Comparison of ENCODE assay signal across 23 cellular contexts in the genomic region with DNA sequence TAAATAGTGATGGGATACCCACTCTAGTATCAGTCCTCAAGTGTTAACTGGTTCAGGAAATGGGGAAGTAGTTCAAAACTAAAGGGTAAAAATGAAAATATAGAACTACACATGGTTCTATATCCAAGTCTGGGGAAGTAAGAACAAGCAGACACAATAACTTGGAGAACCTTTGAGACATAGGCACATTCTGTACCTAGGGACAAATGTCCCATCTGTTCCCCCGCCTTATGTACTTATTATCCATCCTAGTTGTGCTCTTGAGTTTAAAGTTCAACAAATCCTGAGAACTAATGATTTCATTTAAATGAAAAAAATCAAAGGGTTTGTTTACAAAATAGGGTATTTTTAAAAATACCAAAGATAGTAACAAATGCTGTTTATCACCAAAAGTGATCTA. TPM values are rescaled to one million over a fixed set of nuclear protein-coding genes. Genes with fewer than 3 reads are reported as not detected.
DNase-seq lines count a peak whose midpoint lies in the region; ATAC-seq and TF ChIP-seq lines count a peak whose summit lies in the region.
"Had no signal": no experiment of that assay in that cellular context is flagged by ENCODE, and none has a peak within 500 bp of the region (broad histone marks: within the 10 kb centered on the region; RNA-seq: fewer than 3 reads in every experiment).

No MANE protein-coding gene starts in this region.

- peak overlapping the region; percentile 75 for H2AK5ac ChIP-seq in mesenchymal stem cell (ENCODE audit: low read length, severe bottlenecking)

- no peaks in the 10 kb centered on the region for H3K79me1 ChIP-seq in mesenchymal stem cell (replicated peaks; ENCODE audit: low read length, poor library complexity, severe bottlenecking)

- H3K4me2 ChIP-seq in mesenchymal stem cell (ENCODE audit: low read length, poor library complexity, severe bottlenecking), result no peak overlapping the region
- H3K4me2 ChIP-seq in osteoblast (ENCODE audit: insufficient read depth, low read length), result no peak overlapping the region
- H3K4me2 ChIP-seq: A549, GM23338, KMS-11 had no signal

- H3K4me1 ChIP-seq in ACC112 (ENCODE audit: control insufficient read depth, insufficient read depth, low read length, unreplicated experiment), result peaks cover 30% of the 10 kb centered on the region
- peaks cover 7% of the 10 kb centered on the region for H3K4me1 ChIP-seq in mesenchymal stem cell (ENCODE audit: control insufficient read depth, insufficient read depth, low read depth, low read length)
- H3K4me1 ChIP-seq in osteoblast (ENCODE audit: insufficient read depth, low read length), result peaks cover 71% of the 10 kb centered on the region
- H3K4me1 ChIP-seq: BE2C had no signal

- ATAC-seq in GM21360 (IDR thresholded peaks at IDR 0.05; ENCODE audit: unreplicated experiment) (no peak), HG03045 (IDR thresholded peaks at IDR 0.05; ENCODE audit: unreplicated experiment) (no peak)
- ATAC-seq in stimulated activated memory B cell treated with anti-CD40 and anti-IgM and Interleukin-4, amounts not matched to agents 10 μg/mL and 1 μg/mL and 100 μg/mL, for 72 hours, result no peak
- ATAC-seq: A549, GM23338 had no signal

- no peak overlapping the region for H3K9ac ChIP-seq in mesenchymal stem cell (ENCODE audit: low read length)
- H3K9ac ChIP-seq: KMS-11 had no signal

- no peak overlapping the region for H4K8ac ChIP-seq in mesenchymal stem cell (ENCODE audit: low read length)

- no peak overlapping the region for H4K91ac ChIP-seq in mesenchymal stem cell (ENCODE audit: low read length)

- no peaks in the 10 kb centered on the region for H3K4me1 Mint-ChIP-seq in stimulated activated memory B cell treated with anti-CD40 and anti-IgM and Interleukin-4, amounts not matched to agents 10 μg/mL and 1 μg/mL and 100 μg/mL, for 72 hours
- H3K4me1 Mint-ChIP-seq: CD8-positive, alpha-beta memory T cell; GM23338 had no signal

- H3K36me3 Mint-ChIP-seq in stimulated activated memory B cell treated with anti-CD40 and anti-IgM and Interleukin-4, amounts not matched to agents 10 μg/mL and 1 μg/mL and 100 μg/mL, for 72 hours, result peaks cover 27% of the 10 kb centered on the region

- no peaks in the 10 kb centered on the region for H4K20me1 ChIP-seq in osteoblast (ENCODE audit: insufficient read depth, low read length)

- H3K27me3 ChIP-seq in ACC112 (ENCODE audit: insufficient read depth, low read length) (no peaks in the 10 kb centered on the region), mesenchymal stem cell (ENCODE audit: control insufficient read depth in 1 of 2, insufficient read depth in 1 of 2, low read length in 2 of 2) (no peaks in the 10 kb centered on the region), osteoblast (ENCODE audit: insufficient read depth, low read length) (no peaks in the 10 kb centered on the region)
- H3K27me3 ChIP-seq: BE2C had no signal

- no CpG with 5 or more reads among the region's 1 CpG for WGBS in mesenchymal stem cell

- no peak overlapping the region for H2BK120ac ChIP-seq in mesenchymal stem cell (ENCODE audit: low read depth, low read length)

- no peak overlapping the region for H2BK5ac ChIP-seq in mesenchymal stem cell (ENCODE audit: low read depth, low read length, poor library complexity, severe bottlenecking)

- H3K23ac ChIP-seq in mesenchymal stem cell (ENCODE audit: low read length in 2 of 2), result no peak overlapping the region

- H3K4me3 ChIP-seq in ACC112 (ENCODE audit: low read depth, low read length) (no peak overlapping the region), mesenchymal stem cell (ENCODE audit: insufficient read depth in 1 of 2, low read depth in 1 of 2, low read length in 2 of 2) (no peak overlapping the region), osteoblast (ENCODE audit: insufficient read depth, low read length) (no peak overlapping the region)
- H3K4me3 ChIP-seq: A549, GM23338 had no signal

- H3K27ac Mint-ChIP-seq in stimulated activated memory B cell treated with anti-CD40 and anti-IgM and Interleukin-4, amounts not matched to agents 10 μg/mL and 1 μg/mL and 100 μg/mL, for 72 hours, result no peak overlapping the region
- H3K27ac Mint-ChIP-seq: CD4-positive, CD25-positive, alpha-beta regulatory T cell; GM23338 had no signal

- H2AFZ ChIP-seq in ACC112 (ENCODE audit: low read length, unreplicated experiment), result no peak overlapping the region
- H2AFZ ChIP-seq in mesenchymal stem cell (ENCODE audit: low read depth, low read length), result no peak overlapping the region
- H2AFZ ChIP-seq in osteoblast (ENCODE audit: low read length), result no peak overlapping the region
- H2AFZ ChIP-seq: GM23338 had no signal

- H2BK12ac ChIP-seq in mesenchymal stem cell (ENCODE audit: low read length in 2 of 2), result no peak overlapping the region

- H3K27ac ChIP-seq in ACC112 (ENCODE audit: low read depth, low read length) (0 out of 2 replicates have a peak overlapping the region, but pooled peaks have one; percentile 22), mesenchymal stem cell (ENCODE audit: low read length, poor library complexity, severe bottlenecking) (no peak overlapping the region), osteoblast (ENCODE audit: low read depth, low read length) (peak overlapping the region; percentile 61)
- H3K27ac ChIP-seq: 22Rv1, HL-60, KMS-11 had no signal

- peak; percentile 60 for DNase-seq in MV-4-11 (lab: John Stamatoyannopoulos, UW)
- DNase-seq in mesenchymal stem cell, result no peak
- no peak for DNase-seq in osteoblast (ENCODE audit: insufficient read length, low spot score, missing footprints)
- no peak for DNase-seq in EL
- DNase-seq: BE2C; C1 segment of cervical spinal cord; CD4-positive, CD25-positive, alpha-beta regulatory T cell; CD8-positive, alpha-beta memory T cell; COR-L47; DMS 273 treated with DMSO at 0.1 percent for 48 hours; DMS53; DND-41; GDM1; H7 had no signal

- TF ChIP-seq CTCF in osteoblast (IDR thresholded peaks at IDR 0.05; ENCODE audit: extremely low read depth, low read depth, low read length), result no peak

- H3K27me3 Mint-ChIP-seq in stimulated activated memory B cell treated with anti-CD40 and anti-IgM and Interleukin-4, amounts not matched to agents 10 μg/mL and 1 μg/mL and 100 μg/mL, for 72 hours, result no peaks in the 10 kb centered on the region
- H3K27me3 Mint-ChIP-seq: CD4-positive, CD25-positive, alpha-beta regulatory T cell; CD8-positive, alpha-beta memory T cell had no signal

- peaks cover 9% of the 10 kb centered on the region; the same call in 1 of the 2 replicates for H3K36me3 ChIP-seq in ACC112 (ENCODE audit: insufficient read depth, low read length)
- peaks cover 0 to 21% of the 10 kb centered on the region in 2 experiments for H3K36me3 ChIP-seq in mesenchymal stem cell (ENCODE audit: control insufficient read depth in 1 of 2, insufficient read depth in 2 of 2, low read depth in 1 of 2, low read length in 2 of 2)
- peaks cover 5% of the 10 kb centered on the region for H3K36me3 ChIP-seq in osteoblast (ENCODE audit: insufficient read depth, low read length)

- H3K4ac ChIP-seq in mesenchymal stem cell (ENCODE audit: low read depth in 1 of 2, low read length in 2 of 2), result no peak overlapping the region

- no peak overlapping the region for H3K14ac ChIP-seq in mesenchymal stem cell (ENCODE audit: low read length in 2 of 2)

- H3K9me3 ChIP-seq in mesenchymal stem cell (ENCODE audit: control insufficient read depth, low read length), result no peaks in the 10 kb centered on the region
- no peaks in the 10 kb centered on the region for H3K9me3 ChIP-seq in osteoblast (ENCODE audit: low read depth, low read length)
- H3K9me3 ChIP-seq: A549, BE2C had no signal

- no peak overlapping the region for H2BK15ac ChIP-seq in mesenchymal stem cell (ENCODE audit: low read depth, poor library complexity, severe bottlenecking)

- no peak overlapping the region for H3K4me3 Mint-ChIP-seq in stimulated activated memory B cell treated with anti-CD40 and anti-IgM and Interleukin-4, amounts not matched to agents 10 μg/mL and 1 μg/mL and 100 μg/mL, for 72 hours
- H3K4me3 Mint-ChIP-seq: CD4-positive, CD25-positive, alpha-beta regulatory T cell; CD8-positive, alpha-beta memory T cell; GM23338 had no signal

- H3K18ac ChIP-seq in mesenchymal stem cell (ENCODE audit: low read depth in 1 of 2, low read length in 2 of 2), result no peak overlapping the region

- H3K9me3 Mint-ChIP-seq in stimulated activated memory B cell treated with anti-CD40 and anti-IgM and Interleukin-4, amounts not matched to agents 10 μg/mL and 1 μg/mL and 100 μg/mL, for 72 hours, result no peaks in the 10 kb centered on the region
- H3K9me3 Mint-ChIP-seq: CD4-positive, CD25-positive, alpha-beta regulatory T cell; CD8-positive, alpha-beta memory T cell; GM23338 had no signal

- H3K79me2 ChIP-seq in ACC112 (ENCODE audit: control insufficient read depth, insufficient read depth, low read length, unreplicated experiment) (no peaks in the 10 kb centered on the region), osteoblast (ENCODE audit: insufficient read depth, low read length) (no peaks in the 10 kb centered on the region)

RNA-seq across cellular contexts. Expression of a gene that starts 32.5 kb away (rescaled TPM):
- 22.9 TPM for polyA plus RNA-seq in mesenchymal stem cell (2013, experiment 1 of 2)
- polyA plus RNA-seq in mesenchymal stem cell (2013, experiment 2 of 2), result 22.8 TPM
- total RNA-seq in osteoblast, result 1.5 and 2.2 TPM in 2 replicates
